Comparison of ENCODE assay signal across 31 cellular contexts in genomic region chr10:130994845-130995244, GRCh38.
"Had no signal": no experiment of that assay in that cellular context is flagged by ENCODE, and none has a peak within 500 bp of the region (broad histone marks: within the 10 kb centered on the region; RNA-seq: fewer than 3 reads in every experiment).

No MANE protein-coding gene starts in this region.

- H3K4me3 ChIP-seq: cardiac muscle cell, K562 had no signal

- ATAC-seq: activated T-cell treated with anti-CD3 and anti-CD28 coated beads, Interleukin-2, amount 50 U/mL, for 72 hours; activated T-helper 17 cell treated with anti-CD3 and anti-CD28 coated beads, Interleukin-2, amount 50 U/mL, for 72 hours; K562; SK-N-SH treated with all-trans-retinoic acid at 6 μM for 48 hours; T-cell; T-helper 17 cell had no signal

- H3K27me3 ChIP-seq: brain microvascular endothelial cell, cardiac muscle cell had no signal

- DNase-seq: activated B cell treated with CpG ODN at 0.5 μM for 24 hours; activated CD4-positive, alpha-beta T cell treated with anti-CD3 and anti-CD28 coated beads for 4 hours; activated CD4-positive, alpha-beta T cell treated with anti-CD3 and anti-CD28 coated beads, Interleukin-2, amount 50 U/mL, for 4 hours; activated CD4-positive, CD25-positive, alpha-beta regulatory T cell treated with anti-CD3 and anti-CD28 coated beads, Interleukin-2, amount 50 U/mL, for 72 hours; activated effector memory CD4-positive, alpha-beta T cell treated with anti-CD3 and anti-CD28 coated beads, Interleukin-2, amount 50 U/mL, for 16 hours; activated naive CD4-positive, alpha-beta T cell; activated naive CD4-positive, alpha-beta T cell treated with anti-CD3 and anti-CD28 coated beads, Interleukin-2, amount 50 U/mL, for 16 hours; activated naive CD8-positive, alpha-beta T cell treated with anti-CD3 and anti-CD28 coated beads for 36 hours; activated T-cell treated with anti-CD3 and anti-CD28 coated beads, Interleukin-2, amount 50 U/mL, for 1 hour; activated T-cell treated with anti-CD3 and anti-CD28 coated beads, Interleukin-2, amount 50 U/mL, for 72 hours; amniotic stem cell; aorta; brain microvascular endothelial cell; MV-4-11; NCI-H1092; NCI-H1436 treated with DMSO at 0.1 percent for 48 hours; NCI-H1694 treated with DMSO at 0.1 percent for 48 hours; NCI-H2029; NCI-H345; NCI-H524 treated with DMSO at 0.1 percent for 48 hours; NCI-H748 treated with DMSO at 0.1 percent for 48 hours; NK-92 treated with Interleukin-12 subunit alpha and Interleukin-12 subunit beta, amount 100 ng/mL, for 24 hours; OCI-M1; SIG-M5; T-cell; T-helper 17 cell had no signal

- H3K36me3 ChIP-seq: brain microvascular endothelial cell, cardiac muscle cell had no signal

- H3K27ac ChIP-seq: brain microvascular endothelial cell, cardiac muscle cell, VCaP had no signal
